ENCODE assay signal across 1 cellular context in the genomic region with DNA sequence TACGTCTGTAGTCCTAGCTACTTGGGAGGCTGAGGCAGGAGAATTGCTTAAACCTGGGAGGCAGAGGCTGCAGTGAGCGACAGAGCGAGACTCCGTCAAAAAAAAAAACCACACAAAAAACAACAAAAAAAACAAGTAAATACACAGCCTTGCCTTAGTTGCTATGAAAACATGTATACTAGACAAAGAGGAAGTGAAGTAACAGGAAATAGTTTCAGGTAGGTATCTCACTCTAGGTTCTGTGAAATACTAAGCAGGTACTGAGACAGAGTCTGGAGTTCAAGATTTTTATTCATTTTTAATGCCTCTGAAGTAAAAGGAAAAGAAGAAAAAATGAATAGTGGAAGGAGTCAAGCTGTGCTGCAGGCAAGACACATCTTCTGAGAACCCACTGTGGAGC.
TF ChIP-seq lines count a peak whose summit lies in the region.

No MANE protein-coding gene starts in this region.

TF ChIP-seq in IMR-90, 13 proteins besides CTCF, POLR2A, EP300 and RAD21:
- TF ChIP-seq, protein P1, sequence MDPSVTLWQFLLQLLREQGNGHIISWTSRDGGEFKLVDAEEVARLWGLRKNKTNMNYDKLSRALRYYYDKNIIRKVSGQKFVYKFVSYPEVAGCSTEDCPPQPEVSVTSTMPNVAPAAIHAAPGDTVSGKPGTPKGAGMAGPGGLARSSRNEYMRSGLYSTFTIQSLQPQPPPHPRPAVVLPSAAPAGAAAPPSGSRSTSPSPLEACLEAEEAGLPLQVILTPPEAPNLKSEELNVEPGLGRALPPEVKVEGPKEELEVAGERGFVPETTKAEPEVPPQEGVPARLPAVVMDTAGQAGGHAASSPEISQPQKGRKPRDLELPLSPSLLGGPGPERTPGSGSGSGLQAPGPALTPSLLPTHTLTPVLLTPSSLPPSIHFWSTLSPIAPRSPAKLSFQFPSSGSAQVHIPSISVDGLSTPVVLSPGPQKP (IDR thresholded peaks at IDR 0.05; ENCODE audit: borderline replicate concordance, low read depth, low read length): no peak
- TF ChIP-seq MXI1 (IDR thresholded peaks at IDR 0.05; ENCODE audit: borderline replicate concordance, low read depth, low read length): no peak
- TF ChIP-seq FOS (IDR thresholded peaks at IDR 0.05; ENCODE audit: low read depth, low read length): no peak
- no peak for TF ChIP-seq NFE2L2 (IDR thresholded peaks at IDR 0.05; ENCODE audit: low read depth, low read length)
- no peak for TF ChIP-seq RFX5 (IDR thresholded peaks at IDR 0.05; ENCODE audit: low read depth, low read length)
- TF ChIP-seq RCOR1 (IDR thresholded peaks at IDR 0.05; ENCODE audit: insufficient replicate concordance, low read length): no peak
- TF ChIP-seq, protein P2, sequence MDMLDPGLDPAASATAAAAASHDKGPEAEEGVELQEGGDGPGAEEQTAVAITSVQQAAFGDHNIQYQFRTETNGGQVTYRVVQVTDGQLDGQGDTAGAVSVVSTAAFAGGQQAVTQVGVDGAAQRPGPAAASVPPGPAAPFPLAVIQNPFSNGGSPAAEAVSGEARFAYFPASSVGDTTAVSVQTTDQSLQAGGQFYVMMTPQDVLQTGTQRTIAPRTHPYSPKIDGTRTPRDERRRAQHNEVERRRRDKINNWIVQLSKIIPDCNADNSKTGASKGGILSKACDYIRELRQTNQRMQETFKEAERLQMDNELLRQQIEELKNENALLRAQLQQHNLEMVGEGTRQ (IDR thresholded peaks at IDR 0.05; ENCODE audit: low read depth, low read length): no peak
